In genomic region chr6:86192123-86192522, GRCh38 we compare ENCODE assay signal across 8 cellular contexts.
DNase-seq lines count a peak whose midpoint lies in the region; ATAC-seq and TF ChIP-seq lines count a peak whose summit lies in the region.

No MANE protein-coding gene starts in this region.

- H3K27me3 ChIP-seq in A673 (replicated peaks; ENCODE audit: insufficient read depth, low read depth, low read length, poor library complexity) (no peaks in the 10 kb centered on the region), psoas muscle (ENCODE audit: insufficient read depth in 3 of 3, low read length in 2 of 3) (no peaks in the 10 kb centered on the region)

- ATAC-seq in GM18867 (IDR thresholded peaks at IDR 0.05; ENCODE audit: unreplicated experiment) (peak; percentile 99), HG02973 (IDR thresholded peaks at IDR 0.05; ENCODE audit: unreplicated experiment) (peak; percentile 92), psoas muscle (no peak)

- intact Hi-C loops in A673 (cut with micrococcal nuclease; ENCODE audit: unreplicated experiment): loop anchor here (5.0 kb wide), 2 partner anchors 270 to 435 kb away; no protein-coding TSS in a partner anchor
- intact Hi-C loops in psoas muscle (cut with DNase I): no loop called here

- no peak overlapping the region for H3K4me3 ChIP-seq in A673 (ENCODE audit: low read depth, low read length, poor library complexity, severe bottlenecking)
- H3K4me3 ChIP-seq in psoas muscle: no peak overlapping the region

- WGBS in psoas muscle, 3 donors: 56 to 70% (median 62%) methylated on average over 3 of the region's 3 CpGs

- DNase-seq in A673 (ENCODE audit: low spot score) (peak; percentile 59), NCI-H82 treated with DMSO at 0.1 percent for 48 hours (lab: John Stamatoyannopoulos, UW; ENCODE audit: unreplicated experiment) (peak; percentile 11), iPS-NIHi11 (ENCODE audit: low spot score) (peak; percentile 25), psoas muscle (no peak), cortex of kidney (lab: John Stamatoyannopoulos, UW) (no peak)
- no peak for DNase-seq in NK-92 treated with Interleukin-12 subunit alpha and Interleukin-12 subunit beta, amount 100 ng/mL, for 24 hours (lab: John Stamatoyannopoulos, UW)

- CTCF ChIA-PET in A673 (lab: Charles Lee): no interaction called here

- H3K9me3 ChIP-seq in A673 (ENCODE audit: low read depth, low read length, poor library complexity, severe bottlenecking) (no peaks in the 10 kb centered on the region), psoas muscle (no peaks in the 10 kb centered on the region)

- H3K4me1 ChIP-seq in A673 (ENCODE audit: insufficient read depth, low read length, poor library complexity, severe bottlenecking) (no peaks in the 10 kb centered on the region), psoas muscle (no peaks in the 10 kb centered on the region)

- POLR2A ChIA-PET in A673 (lab: Charles Lee; ENCODE audit: low non-redundant PET): no interaction called here

- peak; percentile 55 for TF ChIP-seq CTCF in A673 (conservative IDR thresholded peaks at IDR 0.05; ENCODE audit: low read depth, low read length)
- no peak for TF ChIP-seq CTCF in psoas muscle (IDR thresholded peaks at IDR 0.05)

- H3K27ac ChIP-seq in A673 (ENCODE audit: low read depth, low read length, poor library complexity, severe bottlenecking) (no peak overlapping the region), psoas muscle (no peak overlapping the region)

- H3K36me3 ChIP-seq in A673 (ENCODE audit: insufficient read depth, low read length, poor library complexity, severe bottlenecking) (no peaks in the 10 kb centered on the region), psoas muscle (ENCODE audit: insufficient read depth in 1 of 2, low read depth in 1 of 2) (no peaks in the 10 kb centered on the region)

- no TSS peak for BruUV-seq in A673 (replicated peaks; lab: Mats Ljungman, UMichigan)

Comparison
In these comparisons a context has a peak if more than half of its experiments do, and no peak if none do; other contexts are left out.
1. DNase-seq: peak in A673 (single experiment), NCI-H82 treated with DMSO at 0.1 percent for 48 hours (single experiment) and iPS-NIHi11 (single experiment); none in NK-92 treated with Interleukin-12 subunit alpha and Interleukin-12 subunit beta, amount 100 ng/mL, for 24 hours (single experiment), psoas muscle (0 of 2) and cortex of kidney (single experiment).
2. ATAC-seq: peak in GM18867 (single experiment) and HG02973 (single experiment); none in psoas muscle (0 of 4).